8 cellular contexts compared by ENCODE assay signal in genomic region chr3:170037463-170038433, GRCh38. TPM values are rescaled to one million over a fixed set of nuclear protein-coding genes. Genes with fewer than 3 reads are reported as not detected.
DNase-seq lines count a peak whose midpoint lies in the region; ATAC-seq and TF ChIP-seq lines count a peak whose summit lies in the region.

TSS of gene GPR160 (plus strand) at chr3:170037995. CDS start at chr3:170083973, 45,978 bp downstream.

- peaks cover 22% of the 10 kb centered on the region for H3K4me1 Mint-ChIP-seq in CD8-positive, alpha-beta T cell (ENCODE audit: low read depth)

- no peaks in the 10 kb centered on the region for H3K27me3 ChIP-seq in CD8-positive, alpha-beta T cell (ENCODE audit: insufficient read depth, low read length)
- no peaks in the 10 kb centered on the region for H3K27me3 ChIP-seq in mucosa of rectum (ENCODE audit: control insufficient read depth in 2 of 2, insufficient read depth in 2 of 2, low read length in 2 of 2)

- peaks cover 32% of the 10 kb centered on the region for H3K4me1 ChIP-seq in CD8-positive, alpha-beta T cell (ENCODE audit: insufficient read depth, low read length)
- H3K4me1 ChIP-seq in mucosa of rectum (ENCODE audit: control insufficient read depth in 2 of 2, insufficient read depth in 2 of 2, low read length in 2 of 2), result peaks cover 8 to 11% of the 10 kb centered on the region in 2 donors

- H3K9me3 ChIP-seq in CD8-positive, alpha-beta T cell (ENCODE audit: low read length), result no peaks in the 10 kb centered on the region
- no peaks in the 10 kb centered on the region for H3K9me3 ChIP-seq in mucosa of rectum (ENCODE audit: control insufficient read depth in 2 of 2, low read length in 2 of 2)

- H3K9ac ChIP-seq in mucosa of rectum (ENCODE audit: low read depth in 1 of 2, low read length in 2 of 2), result peak within 1 kb of the TSS; percentile 61 to 90

- peak within 1 kb of the TSS; percentile 45 for H3K27ac ChIP-seq in CD8-positive, alpha-beta T cell (ENCODE audit: low read depth, low read length)
- peak within 1 kb of the TSS; percentile 88 to 89 for H3K27ac ChIP-seq in mucosa of rectum (ENCODE audit: low read depth in 2 of 2, low read length in 2 of 2)

- H3K36me3 ChIP-seq in CD8-positive, alpha-beta T cell (ENCODE audit: insufficient read depth, low read length), result no peaks in the 10 kb centered on the region
- no peaks in the 10 kb centered on the region for H3K36me3 ChIP-seq in mucosa of rectum (ENCODE audit: control insufficient read depth in 2 of 2, insufficient read depth in 2 of 2, low read length in 2 of 2)

- H3K27ac Mint-ChIP-seq in CD8-positive, alpha-beta T cell, result peak within 1 kb of the TSS; percentile 71

- no peaks in the 10 kb centered on the region for H3K27me3 Mint-ChIP-seq in CD8-positive, alpha-beta T cell (ENCODE audit: low read depth)

- peak; percentile 87 for TF ChIP-seq CTCF in CD8-positive, alpha-beta T cell (IDR thresholded peaks at IDR 0.05)
- peak; percentile 65 for TF ChIP-seq CTCF in epithelial cell of esophagus (IDR thresholded peaks at IDR 0.05; ENCODE audit: insufficient read depth, low read depth, low read length, missing control alignments)

- peak within 1 kb of the TSS; percentile 82 for H3K4me3 ChIP-seq in CD8-positive, alpha-beta T cell (ENCODE audit: low read depth, low read length)
- peak within 1 kb of the TSS; percentile 39 for H3K4me3 ChIP-seq in epithelial cell of esophagus (ENCODE audit: low read length)
- peak within 1 kb of the TSS; percentile 80 to 100 for H3K4me3 ChIP-seq in mucosa of rectum (ENCODE audit: low read length in 2 of 2)

- ATAC-seq in CD8-positive, alpha-beta T cell, result peak; percentile 73
- ATAC-seq in GM19372 (IDR thresholded peaks at IDR 0.05; ENCODE audit: low read depth, unreplicated experiment) (peak; percentile 79), HG03457 (IDR thresholded peaks at IDR 0.05; ENCODE audit: unreplicated experiment) (peak; percentile 61)

- peaks cover 2% of the 10 kb centered on the region for H3K36me3 Mint-ChIP-seq in CD8-positive, alpha-beta T cell

- CTCF ChIA-PET in CD8-positive, alpha-beta T cell (lab: Charles Lee), result interaction anchor here (0.9 to 1.5 kb wide), 4 partner anchors 9 to 774 kb away, joined by 3 to 5 read pairs (median 3); partner anchors contain the start of gene SEC62

- POLR2A ChIA-PET in CD8-positive, alpha-beta T cell (lab: Charles Lee), result no interaction called here

- no peaks in the 10 kb centered on the region for H3K9me3 Mint-ChIP-seq in CD8-positive, alpha-beta T cell

- H3K4me3 Mint-ChIP-seq in CD8-positive, alpha-beta T cell, result peak within 1 kb of the TSS; percentile 88

- intact Hi-C loops in CD8-positive, alpha-beta T cell (cut with DNase I, micrococcal nuclease), result loop anchor here (1.0 to 10.0 kb wide), 13 partner anchors 70 to 835 kb away; partner anchors contain the start of genes PHC3 (in 2 of the 2), SKIL (in 2 of the 2), LRRC34 (in 1 of the 2) and LRRIQ4 (in 1 of the 2)

- peak; percentile 61 to 89 (median 77) for DNase-seq in CD8-positive, alpha-beta T cell
- peak; percentile 78 for DNase-seq in NCI-H748 (lab: John Stamatoyannopoulos, UW; ENCODE audit: unreplicated experiment)
- DNase-seq in activated CD8-positive, alpha-beta memory T cell treated with anti-CD3 and anti-CD28 coated beads for 24 hours, result peak; percentile 93
- peak; percentile 45 for DNase-seq in epithelial cell of esophagus (ENCODE audit: low read depth)
- peak; percentile 68 for DNase-seq in stimulated activated CD8-positive, alpha-beta memory T cell treated with anti-CD3 and anti-CD28 coated beads, Interleukin-7, amount 100 ng/mL, for 24 hours (ENCODE audit: low read depth)

RNA-seq across cellular contexts. Expression of gene GPR160, which starts in this region (rescaled TPM):
- 1 to 10 TPM; 2.9 to 3.7 TPM for total RNA-seq in CD8-positive, alpha-beta T cell

Comparison
In these comparisons a context has a peak if more than half of its experiments do, and no peak if none do; other contexts are left out.
1. Peak in every context shown above with its lines: DNase-seq, ATAC-seq, H3K4me3 ChIP-seq and H3K27ac ChIP-seq.
2. H3K4me3 ChIP-seq: peak in every context shown above with its lines; median percentile 90 in mucosa of rectum; 82 in CD8-positive, alpha-beta T cell; 39 in epithelial cell of esophagus.